ENCODE assay signal across 24 cellular contexts in genomic region chr10:128254486-128254885, GRCh38.
A peak's percentile ranks its signal among the peaks of the same experiment; 100 is the strongest.
DNase-seq lines count a peak whose midpoint lies in the region; TF ChIP-seq lines count a peak whose summit lies in the region.
"Had no signal": no experiment of that assay in that cellular context is flagged by ENCODE, and none has a peak within 500 bp of the region (broad histone marks: within the 10 kb centered on the region; RNA-seq: fewer than 3 reads in every experiment).

No MANE protein-coding gene starts in this region.

- H3K36me3 ChIP-seq in BLaER1 (peaks cover 55% of the 10 kb centered on the region), mesenchymal stem cell (ENCODE audit: control insufficient read depth in 1 of 2, insufficient read depth in 2 of 2, low read depth in 1 of 2, low read length in 2 of 2) (no peaks in the 10 kb centered on the region), endodermal cell (ENCODE audit: control insufficient read depth, insufficient read depth, low read length) (no peaks in the 10 kb centered on the region), vagina (no peaks in the 10 kb centered on the region)
- H3K36me3 ChIP-seq: stomach, thyroid gland had no signal

- no peaks in the 10 kb centered on the region for H3K9me3 ChIP-seq in BLaER1
- no peaks in the 10 kb centered on the region for H3K9me3 ChIP-seq in mesenchymal stem cell (ENCODE audit: control insufficient read depth, low read length)
- no peaks in the 10 kb centered on the region for H3K9me3 ChIP-seq in endodermal cell (ENCODE audit: control insufficient read depth, low read length)
- no peaks in the 10 kb centered on the region for H3K9me3 ChIP-seq in vagina
- H3K9me3 ChIP-seq: stomach, thyroid gland had no signal

- H4K91ac ChIP-seq in mesenchymal stem cell (ENCODE audit: low read length), result no peak overlapping the region

- no peak overlapping the region for H3K27ac Mint-ChIP-seq in endodermal cell
- H3K27ac Mint-ChIP-seq in activated CD4-positive, alpha-beta T cell treated with anti-CD3 and anti-CD28 coated beads, Interleukin-2, amount 10 ng/mL, durations not matched to agents 24 days and 14 days, result no peak overlapping the region
- H3K27ac Mint-ChIP-seq: activated CD4-positive, alpha-beta memory T cell treated with anti-CD3 and anti-CD28 coated beads for 36 hours; activated naive CD8-positive, alpha-beta T cell treated with anti-CD3 and anti-CD28 coated beads, Interleukin-2, amount 10 ng/mL, durations not matched to agents 7 days and 5 days had no signal

- H3K79me1 ChIP-seq in mesenchymal stem cell (replicated peaks; ENCODE audit: low read length, poor library complexity, severe bottlenecking), result no peaks in the 10 kb centered on the region

- no peak overlapping the region for H2BK5ac ChIP-seq in mesenchymal stem cell (ENCODE audit: low read depth, low read length, poor library complexity, severe bottlenecking)

- H3K27ac ChIP-seq in BLaER1 (no peak overlapping the region), mesenchymal stem cell (ENCODE audit: low read length, poor library complexity, severe bottlenecking) (no peak overlapping the region), endodermal cell (ENCODE audit: low read depth, low read length) (no peak overlapping the region), vagina (no peak overlapping the region)
- H3K27ac ChIP-seq: RWPE1, skin epidermis, stomach, thyroid gland had no signal

- no peak overlapping the region for H3K4me3 ChIP-seq in BLaER1
- H3K4me3 ChIP-seq in mesenchymal stem cell (ENCODE audit: insufficient read depth in 1 of 2, low read depth in 1 of 2, low read length in 2 of 2), result no peak overlapping the region
- H3K4me3 ChIP-seq in endodermal cell (ENCODE audit: low read length), result no peak overlapping the region
- H3K4me3 ChIP-seq in vagina, result no peak overlapping the region
- H3K4me3 ChIP-seq: skin epidermis, stomach, thyroid gland had no signal

- TF ChIP-seq CTCF in endodermal cell (conservative IDR thresholded peaks at IDR 0.05), result no peak
- no peak for TF ChIP-seq CTCF in vagina (IDR thresholded peaks at IDR 0.05)

- peaks cover 42% of the 10 kb centered on the region for H4K20me1 ChIP-seq in BLaER1

- H4K8ac ChIP-seq in mesenchymal stem cell (ENCODE audit: low read length), result no peak overlapping the region

- H3K4me1 ChIP-seq in BLaER1 (peaks cover 34% of the 10 kb centered on the region), mesenchymal stem cell (ENCODE audit: control insufficient read depth, insufficient read depth, low read depth, low read length) (no peaks in the 10 kb centered on the region), endodermal cell (ENCODE audit: control insufficient read depth, insufficient read depth, low read length) (peaks cover 2% of the 10 kb centered on the region), vagina (no peaks in the 10 kb centered on the region)
- H3K4me1 ChIP-seq: stomach, thyroid gland had no signal

- H3K27me3 Mint-ChIP-seq in endodermal cell (ENCODE audit: insufficient read depth), result peaks cover 2% of the 10 kb centered on the region
- peaks cover 4% of the 10 kb centered on the region for H3K27me3 Mint-ChIP-seq in activated CD4-positive, alpha-beta T cell treated with anti-CD3 and anti-CD28 coated beads, Interleukin-2, amount 10 ng/mL, durations not matched to agents 24 days and 14 days

- WGBS in mesenchymal stem cell, result 59% methylated on average over 2 of the region's 2 CpGs
- WGBS in endodermal cell (ENCODE audit: insufficient coverage in 1 of 2, insufficient read length in 1 of 2), 2 experiments, result 82 to 94% methylated on average over 1 to 2 of the region's 2 CpGs

- H2BK120ac ChIP-seq in mesenchymal stem cell (ENCODE audit: low read depth, low read length), result no peak overlapping the region

- H3K27me3 ChIP-seq in BLaER1 (no peaks in the 10 kb centered on the region), mesenchymal stem cell (ENCODE audit: control insufficient read depth in 1 of 2, insufficient read depth in 1 of 2, low read length in 2 of 2) (no peaks in the 10 kb centered on the region), endodermal cell (ENCODE audit: control insufficient read depth, insufficient read depth, low read length, poor library complexity, severe bottlenecking) (no peaks in the 10 kb centered on the region), vagina (no peaks in the 10 kb centered on the region)
- H3K27me3 ChIP-seq: thyroid gland had no signal

- H3K9me3 Mint-ChIP-seq in endodermal cell, result no peaks in the 10 kb centered on the region
- H3K9me3 Mint-ChIP-seq in activated CD4-positive, alpha-beta T cell treated with anti-CD3 and anti-CD28 coated beads, Interleukin-2, amount 10 ng/mL, durations not matched to agents 24 days and 14 days, result no peaks in the 10 kb centered on the region
- H3K9me3 Mint-ChIP-seq: activated CD4-positive, alpha-beta memory T cell treated with anti-CD3 and anti-CD28 coated beads for 36 hours; activated naive CD8-positive, alpha-beta T cell treated with anti-CD3 and anti-CD28 coated beads, Interleukin-2, amount 10 ng/mL, durations not matched to agents 7 days and 5 days had no signal

- H3K14ac ChIP-seq in mesenchymal stem cell (ENCODE audit: low read length in 2 of 2), result no peak overlapping the region

- H3K4me3 Mint-ChIP-seq in endodermal cell, result no peak overlapping the region
- H3K4me3 Mint-ChIP-seq in activated CD4-positive, alpha-beta T cell treated with anti-CD3 and anti-CD28 coated beads, Interleukin-2, amount 10 ng/mL, durations not matched to agents 24 days and 14 days, result no peak overlapping the region
- H3K4me3 Mint-ChIP-seq: activated CD4-positive, alpha-beta memory T cell treated with anti-CD3 and anti-CD28 coated beads for 36 hours; activated naive CD8-positive, alpha-beta T cell treated with anti-CD3 and anti-CD28 coated beads, Interleukin-2, amount 10 ng/mL, durations not matched to agents 7 days and 5 days had no signal

- no peak overlapping the region for H3K4ac ChIP-seq in mesenchymal stem cell (ENCODE audit: low read depth in 1 of 2, low read length in 2 of 2)

- H3K36me3 Mint-ChIP-seq in endodermal cell (ENCODE audit: low read depth), result no peaks in the 10 kb centered on the region
- no peaks in the 10 kb centered on the region for H3K36me3 Mint-ChIP-seq in activated CD4-positive, alpha-beta T cell treated with anti-CD3 and anti-CD28 coated beads, Interleukin-2, amount 10 ng/mL, durations not matched to agents 24 days and 14 days (ENCODE audit: low read depth)
- H3K36me3 Mint-ChIP-seq: activated CD4-positive, alpha-beta memory T cell treated with anti-CD3 and anti-CD28 coated beads for 36 hours; activated naive CD8-positive, alpha-beta T cell treated with anti-CD3 and anti-CD28 coated beads, Interleukin-2, amount 10 ng/mL, durations not matched to agents 7 days and 5 days had no signal

- H2AFZ ChIP-seq in mesenchymal stem cell (ENCODE audit: low read depth, low read length), result no peak overlapping the region

- no peak overlapping the region for H2AK5ac ChIP-seq in mesenchymal stem cell (ENCODE audit: low read length, severe bottlenecking)

- H2BK15ac ChIP-seq in mesenchymal stem cell (ENCODE audit: low read depth, poor library complexity, severe bottlenecking), result no peak overlapping the region

- no peak overlapping the region for H3K9ac ChIP-seq in BLaER1
- H3K9ac ChIP-seq in mesenchymal stem cell (ENCODE audit: low read length), result no peak overlapping the region
- no peak overlapping the region for H3K9ac ChIP-seq in endodermal cell (ENCODE audit: extremely low read depth, low read length, poor library complexity, severe bottlenecking)

- H3K4me1 Mint-ChIP-seq in endodermal cell, result peaks cover 2% of the 10 kb centered on the region
- H3K4me1 Mint-ChIP-seq in activated CD4-positive, alpha-beta T cell treated with anti-CD3 and anti-CD28 coated beads, Interleukin-2, amount 10 ng/mL, durations not matched to agents 24 days and 14 days, result no peaks in the 10 kb centered on the region
- H3K4me1 Mint-ChIP-seq: activated naive CD8-positive, alpha-beta T cell treated with anti-CD3 and anti-CD28 coated beads, Interleukin-2, amount 10 ng/mL, durations not matched to agents 7 days and 5 days had no signal

- H3K23ac ChIP-seq in mesenchymal stem cell (ENCODE audit: low read length in 2 of 2), result no peak overlapping the region

- 0 out of 2 replicates have a peak overlapping the region, but pooled peaks have one; percentile 38 for H3K4me2 ChIP-seq in BLaER1
- no peak overlapping the region for H3K4me2 ChIP-seq in mesenchymal stem cell (ENCODE audit: low read length, poor library complexity, severe bottlenecking)

- no peak overlapping the region for H2BK12ac ChIP-seq in mesenchymal stem cell (ENCODE audit: low read length in 2 of 2)

- TF ChIP-seq POLR2A in vagina (IDR thresholded peaks at IDR 0.05), result no peak

- peak; percentile 8 for DNase-seq in M059J (ENCODE audit: low read depth)
- peak; percentile 30 for DNase-seq in dermis blood vessel endothelial cell
- DNase-seq in mesenchymal stem cell, result peak; percentile 25
- no peak for DNase-seq in endodermal cell
- DNase-seq in activated CD4-positive, alpha-beta T cell treated with anti-CD3 and anti-CD28 coated beads, Interleukin-2, amount 10 ng/mL, durations not matched to agents 24 days and 14 days, result no peak
- no peak for DNase-seq in NCI-H1694 (lab: John Stamatoyannopoulos, UW)
- no peak for DNase-seq in vagina (ENCODE audit: extremely low spot score in 2 of 2)
- DNase-seq: ACHN; activated CD4-positive, alpha-beta memory T cell treated with anti-CD3 and anti-CD28 coated beads for 36 hours; activated CD8-positive, alpha-beta memory T cell treated with anti-CD3 and anti-CD28 coated beads, Interleukin-2, amount 50 U/mL, for 48 hours; activated naive CD8-positive, alpha-beta T cell treated with anti-CD3 and anti-CD28 coated beads, Interleukin-2, amount 10 ng/mL, durations not matched to agents 7 days and 5 days; COR-L47; DMS53; GDM1; KG1; left colon; NCI-H1436 treated with DMSO at 0.1 percent for 48 hours; NCI-H446; nucleus accumbens; stomach; thyroid gland had no signal

- intact Hi-C loops in activated CD4-positive, alpha-beta T cell treated with anti-CD3 and anti-CD28 coated beads, Interleukin-2, amount 10 ng/mL, durations not matched to agents 24 days and 14 days (cut with micrococcal nuclease), result no loop called here
- intact Hi-C loops in vagina (cut with DNase I), result no loop called here

- no peak overlapping the region for H3K18ac ChIP-seq in mesenchymal stem cell (ENCODE audit: low read depth in 1 of 2, low read length in 2 of 2)

Comparison
In these comparisons a context has a peak if more than half of its experiments do, and no peak if none do; other contexts are left out.
1. DNase-seq: peak in M059J (single experiment), dermis blood vessel endothelial cell (single experiment) and mesenchymal stem cell (single experiment); none in endodermal cell (single experiment), activated CD4-positive, alpha-beta T cell treated with anti-CD3 and anti-CD28 coated beads, Interleukin-2, amount 10 ng/mL, durations not matched to agents 24 days and 14 days (single experiment), NCI-H1694 (single experiment) and vagina (0 of 2).